28 cellular contexts compared by ENCODE assay signal in the genomic region with DNA sequence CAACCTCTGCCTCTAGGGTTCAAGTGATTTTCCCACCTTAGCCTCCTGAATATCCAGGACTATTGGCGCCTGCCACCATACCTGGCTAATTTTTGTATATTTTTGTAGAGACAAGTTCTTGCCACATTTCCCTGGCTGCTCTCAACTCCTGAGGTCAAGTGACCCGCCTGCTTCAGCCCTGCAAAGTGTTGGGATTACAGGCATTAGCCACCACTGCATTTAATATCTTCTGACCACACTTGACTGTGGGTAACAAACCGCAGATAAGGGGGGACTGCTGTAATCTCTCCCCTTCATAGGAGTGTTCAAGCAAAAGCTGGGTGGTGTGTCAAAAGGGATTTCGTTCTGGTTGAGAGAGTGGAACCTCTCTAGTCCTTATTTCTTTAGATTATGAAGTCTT. TPM values are rescaled to one million over a fixed set of nuclear protein-coding genes. Genes with fewer than 3 reads are reported as not detected.
DNase-seq lines count a peak whose midpoint lies in the region; ATAC-seq and TF ChIP-seq lines count a peak whose summit lies in the region.
"Had no signal": no experiment of that assay in that cellular context is flagged by ENCODE, and none has a peak within 500 bp of the region (broad histone marks: within the 10 kb centered on the region; RNA-seq: fewer than 3 reads in every experiment).

No MANE protein-coding gene starts in this region.

- no peaks in the 10 kb centered on the region for H3K36me3 Mint-ChIP-seq in nephron progenitor cell (ENCODE audit: low read depth)
- no peaks in the 10 kb centered on the region for H3K36me3 Mint-ChIP-seq in CD4-positive, alpha-beta T cell (ENCODE audit: low read depth)

- H3K9ac ChIP-seq in OCI-LY3 (ENCODE audit: low read length): no peak overlapping the region

- peaks cover 69% of the 10 kb centered on the region for H3K4me1 ChIP-seq in OCI-LY3 (ENCODE audit: low read length)
- H3K4me1 ChIP-seq: body of pancreas, gastrocnemius medialis, tibial artery had no signal

- H2AFZ ChIP-seq in OCI-LY3 (ENCODE audit: low read depth, low read length): no peak overlapping the region

- peaks cover 43% of the 10 kb centered on the region for H3K27me3 ChIP-seq in OCI-LY3 (ENCODE audit: low read depth, low read length)
- H3K27me3 ChIP-seq in CD4-positive, alpha-beta T cell (ENCODE audit: control insufficient read depth, insufficient read depth, low read length): no peaks in the 10 kb centered on the region
- H3K27me3 ChIP-seq: adrenal gland, body of pancreas, esophagus muscularis mucosa, gastrocnemius medialis had no signal

- no peak overlapping the region for H3K4me3 Mint-ChIP-seq in nephron progenitor cell
- H3K4me3 Mint-ChIP-seq in CD4-positive, alpha-beta T cell: no peak overlapping the region
- H3K4me3 Mint-ChIP-seq: activated CD8-positive, alpha-beta T cell treated with anti-CD3 and anti-CD28 coated beads for 36 hours; activated naive CD4-positive, alpha-beta T cell treated with anti-CD3 and anti-CD28 coated beads, Interleukin-2, amount 10 ng/mL, durations not matched to agents 7 days and 5 days; activated T-helper 17 cell treated with anti-CD3 and anti-CD28 coated beads, Interleukin-2, amount 50 U/mL, for 72 hours; naive thymus-derived CD4-positive, alpha-beta T cell; T-helper 1 cell treated with Interleukin-12 subunit alpha and Interleukin-12 subunit beta and Interleukin-4 antibody, amounts not matched to agents 30 μg/mL and 1 μg/mL, for 36 hours had no signal

- TF ChIP-seq CTCF in OCI-LY3 (IDR thresholded peaks at IDR 0.05; ENCODE audit: low read depth, low read length) (no peak), nephron progenitor cell (IDR thresholded peaks at IDR 0.05) (no peak)
- TF ChIP-seq CTCF in CD4-positive, alpha-beta T cell (IDR thresholded peaks at IDR 0.05): no peak

- H3K4me2 ChIP-seq in OCI-LY3 (ENCODE audit: low read length): peak overlapping the region; percentile 84

- H3K27ac Mint-ChIP-seq in nephron progenitor cell: peak overlapping the region; percentile 39
- H3K27ac Mint-ChIP-seq in CD4-positive, alpha-beta T cell: no peak overlapping the region
- H3K27ac Mint-ChIP-seq: activated CD8-positive, alpha-beta T cell treated with anti-CD3 and anti-CD28 coated beads for 36 hours; activated naive CD4-positive, alpha-beta T cell treated with anti-CD3 and anti-CD28 coated beads, Interleukin-2, amount 10 ng/mL, durations not matched to agents 7 days and 5 days; activated T-helper 17 cell treated with anti-CD3 and anti-CD28 coated beads, Interleukin-2, amount 50 U/mL, for 72 hours; T-helper 1 cell treated with Interleukin-12 subunit alpha and Interleukin-12 subunit beta and Interleukin-4 antibody, amounts not matched to agents 30 μg/mL and 1 μg/mL, for 36 hours had no signal

- H3K9me3 Mint-ChIP-seq in nephron progenitor cell: no peaks in the 10 kb centered on the region
- no peaks in the 10 kb centered on the region for H3K9me3 Mint-ChIP-seq in CD4-positive, alpha-beta T cell
- H3K9me3 Mint-ChIP-seq: activated CD8-positive, alpha-beta T cell treated with anti-CD3 and anti-CD28 coated beads for 36 hours; activated naive CD4-positive, alpha-beta T cell treated with anti-CD3 and anti-CD28 coated beads, Interleukin-2, amount 10 ng/mL, durations not matched to agents 7 days and 5 days; activated T-helper 17 cell treated with anti-CD3 and anti-CD28 coated beads, Interleukin-2, amount 50 U/mL, for 72 hours; naive thymus-derived CD4-positive, alpha-beta T cell; T-helper 1 cell treated with Interleukin-12 subunit alpha and Interleukin-12 subunit beta and Interleukin-4 antibody, amounts not matched to agents 30 μg/mL and 1 μg/mL, for 36 hours had no signal

- DNase-seq in Daoy (ENCODE audit: low read depth) (peak; percentile 39), amniotic epithelial cell (ENCODE audit: low read depth) (peak; percentile 87), nephron progenitor cell (no peak), NCI-H2196 treated with DMSO at 0.1 percent for 48 hours (lab: John Stamatoyannopoulos, UW; ENCODE audit: unreplicated experiment) (no peak)
- DNase-seq in CD4-positive, alpha-beta T cell: no peak
- DNase-seq: activated CD8-positive, alpha-beta memory T cell treated with anti-CD3 and anti-CD28 coated beads, Interleukin-2, amount 50 U/mL, for 48 hours; activated naive CD4-positive, alpha-beta T cell treated with anti-CD3 and anti-CD28 coated beads, Interleukin-2, amount 10 ng/mL, durations not matched to agents 7 days and 5 days; body of pancreas; Calu3; DMS79; gastrocnemius medialis; kidney glomerular epithelial cell; lower lobe of right lung; naive thymus-derived CD4-positive, alpha-beta T cell; NCI-H146; NCI-H446 treated with DMSO at 0.1 percent for 48 hours; NCI-H774; RPMI8226; tibial artery had no signal

- H3K27me3 Mint-ChIP-seq in nephron progenitor cell (ENCODE audit: low read depth, poor library complexity): peaks cover 3% of the 10 kb centered on the region
- no peaks in the 10 kb centered on the region for H3K27me3 Mint-ChIP-seq in CD4-positive, alpha-beta T cell
- H3K27me3 Mint-ChIP-seq: activated CD8-positive, alpha-beta T cell treated with anti-CD3 and anti-CD28 coated beads for 36 hours; activated naive CD4-positive, alpha-beta T cell treated with anti-CD3 and anti-CD28 coated beads, Interleukin-2, amount 10 ng/mL, durations not matched to agents 7 days and 5 days; activated T-helper 17 cell treated with anti-CD3 and anti-CD28 coated beads, Interleukin-2, amount 50 U/mL, for 72 hours; naive thymus-derived CD4-positive, alpha-beta T cell had no signal

- no peaks in the 10 kb centered on the region for H3K9me3 ChIP-seq in OCI-LY3 (ENCODE audit: insufficient read depth, low read length)
- no peaks in the 10 kb centered on the region for H3K9me3 ChIP-seq in CD4-positive, alpha-beta T cell (ENCODE audit: control insufficient read depth, low read length)
- H3K9me3 ChIP-seq: adrenal gland, body of pancreas, esophagus muscularis mucosa, gastrocnemius medialis, lower lobe of right lung, tibial artery had no signal

- H3K4me1 Mint-ChIP-seq in nephron progenitor cell: peaks cover 13% of the 10 kb centered on the region
- no peaks in the 10 kb centered on the region for H3K4me1 Mint-ChIP-seq in CD4-positive, alpha-beta T cell (ENCODE audit: low read depth)

- intact Hi-C loops in CD4-positive, alpha-beta T cell (cut with DNase I, micrococcal nuclease): no loop called here

- H4K20me1 ChIP-seq in OCI-LY3 (ENCODE audit: insufficient read depth, low read length): peaks cover 12% of the 10 kb centered on the region; the same call in 1 of the 2 replicates

- CTCF ChIA-PET in CD4-positive, alpha-beta T cell (lab: Charles Lee): interaction anchor here (1.6 kb wide), 1 partner anchor 76 kb away, joined by 5 read pairs; no protein-coding TSS in a partner anchor

- H3K27ac ChIP-seq in OCI-LY3 (ENCODE audit: low read length): no peak overlapping the region
- no peak overlapping the region for H3K27ac ChIP-seq in CD4-positive, alpha-beta T cell (ENCODE audit: low read depth, low read length)
- H3K27ac ChIP-seq: body of pancreas, C4-2B, esophagus muscularis mucosa, gastrocnemius medialis, lower lobe of right lung, tibial artery had no signal

- ATAC-seq in CD4-positive, alpha-beta T cell (ENCODE audit: poor library complexity): no peak
- ATAC-seq in GM19023 (IDR thresholded peaks at IDR 0.05; ENCODE audit: unreplicated experiment): no peak
- ATAC-seq: activated CD8-positive, alpha-beta T cell treated with anti-CD3 and anti-CD28 coated beads for 36 hours; body of pancreas; gastrocnemius medialis; lower lobe of right lung; naive thymus-derived CD4-positive, alpha-beta T cell; sciatic nerve had no signal

- POLR2A ChIA-PET in CD4-positive, alpha-beta T cell (lab: Charles Lee): no interaction called here

- H3K4me3 ChIP-seq in OCI-LY3 (ENCODE audit: low read length): peak overlapping the region; percentile 51; the same call in 1 of the 2 replicates
- H3K4me3 ChIP-seq: adrenal gland, body of pancreas, esophagus muscularis mucosa, gastrocnemius medialis, lower lobe of right lung, tibial artery had no signal

- H3K36me3 ChIP-seq in OCI-LY3 (replicated peaks; ENCODE audit: low read depth, low read length): peaks cover 3% of the 10 kb centered on the region
- H3K36me3 ChIP-seq: gastrocnemius medialis, lower lobe of right lung, tibial artery had no signal

- H3K79me2 ChIP-seq in OCI-LY3 (ENCODE audit: low read length): peaks cover 7% of the 10 kb centered on the region; the same call in 1 of the 2 replicates

RNA-seq across cellular contexts. Expression of a gene that starts 53.4 kb away (rescaled TPM):
- total RNA-seq in Daoy (2014; rRNA removed; shearing (Covaris generic)): 2.3 and 4.1 TPM in 2 replicates
- total RNA-seq in CD4-positive, alpha-beta T cell: 10 to 100 TPM; 16.1 to 21.8 TPM

Comparison
In these comparisons a context has a peak if more than half of its experiments do, and no peak if none do; other contexts are left out.
1. DNase-seq: peak in Daoy (single experiment) and amniotic epithelial cell (single experiment); none in nephron progenitor cell (single experiment), CD4-positive, alpha-beta T cell (0 of 10) and NCI-H2196 treated with DMSO at 0.1 percent for 48 hours (single experiment).